In the genomic region with DNA sequence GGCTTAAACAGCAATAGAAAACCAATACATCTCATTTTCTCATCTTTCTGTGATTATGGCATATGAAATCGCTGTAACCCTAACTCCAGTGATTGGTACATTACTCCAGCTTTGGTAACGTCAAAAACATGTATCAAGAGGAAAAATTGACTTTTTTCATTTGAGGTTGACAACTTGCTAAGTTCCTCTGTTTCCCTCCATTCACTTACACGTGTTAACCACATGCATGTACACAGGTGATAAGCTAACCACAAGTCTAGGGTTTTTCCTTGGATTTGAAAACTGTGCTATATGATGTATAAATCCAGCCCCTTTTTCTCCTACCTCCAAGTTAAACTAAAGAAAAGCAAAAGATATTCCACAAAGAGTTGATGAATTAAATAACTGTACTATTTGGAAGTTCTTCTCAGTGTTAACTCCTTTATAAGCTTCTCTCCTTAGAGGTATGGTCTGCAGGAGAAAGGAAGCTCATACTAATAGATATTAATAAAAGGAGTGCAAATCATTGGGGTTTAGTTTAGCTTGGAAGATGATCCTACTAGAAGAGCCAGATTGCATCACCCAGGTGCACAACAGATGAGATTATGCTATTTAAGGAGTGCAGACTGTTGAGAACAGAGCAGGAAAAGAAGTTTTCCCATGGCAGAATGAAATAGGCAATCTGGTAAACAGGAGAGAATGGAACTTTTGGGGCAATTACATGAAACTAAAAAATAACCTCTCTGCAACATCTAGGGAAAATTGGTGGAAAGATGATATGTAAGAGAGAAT, we compare ENCODE assay signal across 1 cellular context.
A peak's percentile ranks its signal among the peaks of the same experiment; 100 is the strongest.
TF ChIP-seq lines count a peak whose summit lies in the region.

No MANE protein-coding gene starts in this region.

TF ChIP-seq in K562, 482 proteins besides CTCF, POLR2A, EP300 and RAD21 (continued from another document and continues in another):
- TF ChIP-seq ZNF518B (CRISPR knock-in tag; IDR thresholded peaks at IDR 0.05) (no peak), ASH1L (IDR thresholded peaks at IDR 0.05; ENCODE audit: borderline replicate concordance, low read depth, partially characterized antibody) (peak; percentile 34), EP400 (IDR thresholded peaks at IDR 0.05) (peak; percentile 18; the same call in 1 of the 2 replicates), ZBTB8A (IDR thresholded peaks at IDR 0.05; ENCODE audit: partially characterized antibody) (no peak), ATF1 (CRISPR knock-in tag; IDR thresholded peaks at IDR 0.05) (no peak), ATF1 (tag; IDR thresholded peaks at IDR 0.05) (no peak), TCF3 (CRISPR knock-in tag; IDR thresholded peaks at IDR 0.05) (0 out of 2 replicates have a peak, but pooled peaks have one; percentile 19), ZNF778 (CRISPR knock-in tag; IDR thresholded peaks at IDR 0.05) (no peak), ID3 (CRISPR knock-in tag; IDR thresholded peaks at IDR 0.05) (no peak), ID3 (tag; IDR thresholded peaks at IDR 0.05) (0 out of 2 replicates have a peak, but pooled peaks have one; percentile 40), L3MBTL2 (IDR thresholded peaks at IDR 0.05) (peak; percentile 97), E2F6 (IDR thresholded peaks at IDR 0.05; ENCODE audit: borderline replicate concordance in 1 of 2, extremely low read depth in 1 of 2, insufficient read depth in 1 of 2, insufficient read length in 1 of 2, low read depth in 1 of 2, low read length in 1 of 2, poor library complexity in 1 of 2, severe bottlenecking in 1 of 2) (peak; percentile 70 to 78), CREB1 (IDR thresholded peaks at IDR 0.05) (no peak), CREB1 (CRISPR knock-in tag; IDR thresholded peaks at IDR 0.05) (peak; percentile 17; the same call in 1 of the 2 replicates), NR4A1 (CRISPR knock-in tag; IDR thresholded peaks at IDR 0.05) (no peak), NR4A1 (tag; IDR thresholded peaks at IDR 0.05) (no peak), CEBPG (CRISPR knock-in tag; IDR thresholded peaks at IDR 0.05) (peak; percentile 55; the same call in 1 of the 2 replicates), CEBPG (tag; conservative IDR thresholded peaks at IDR 0.05 in 1 of 2, IDR thresholded peaks at IDR 0.05 in 1 of 2) (peak; percentile 70 to 85), TRIM24 (IDR thresholded peaks at IDR 0.05) (peak; percentile 12 to 35; a peak in 3 of 4 replicates), TEAD4 (IDR thresholded peaks at IDR 0.05; ENCODE audit: low read length) (peak; percentile 50; the same call in 1 of the 2 replicates), TEAD4 (CRISPR knock-in tag; IDR thresholded peaks at IDR 0.05; ENCODE audit: borderline replicate concordance) (no peak), DMBX1 (CRISPR knock-in tag; IDR thresholded peaks at IDR 0.05; ENCODE audit: borderline replicate concordance) (peak; percentile 62), CEBPB (tag; IDR thresholded peaks at IDR 0.05) (peak; percentile 40), CBX1 (IDR thresholded peaks at IDR 0.05; ENCODE audit: low read depth) (peak; percentile 45; the same call in 1 of the 2 replicates), MGA (IDR thresholded peaks at IDR 0.05) (peak; percentile 98), NFRKB (IDR thresholded peaks at IDR 0.05; ENCODE audit: low read depth) (0 out of 2 replicates have a peak, but pooled peaks have one; percentile 25), CXXC5 (CRISPR knock-in tag; IDR thresholded peaks at IDR 0.05) (peak; percentile 31; the same call in 1 of the 2 replicates)
- TF ChIP-seq, protein P1, sequence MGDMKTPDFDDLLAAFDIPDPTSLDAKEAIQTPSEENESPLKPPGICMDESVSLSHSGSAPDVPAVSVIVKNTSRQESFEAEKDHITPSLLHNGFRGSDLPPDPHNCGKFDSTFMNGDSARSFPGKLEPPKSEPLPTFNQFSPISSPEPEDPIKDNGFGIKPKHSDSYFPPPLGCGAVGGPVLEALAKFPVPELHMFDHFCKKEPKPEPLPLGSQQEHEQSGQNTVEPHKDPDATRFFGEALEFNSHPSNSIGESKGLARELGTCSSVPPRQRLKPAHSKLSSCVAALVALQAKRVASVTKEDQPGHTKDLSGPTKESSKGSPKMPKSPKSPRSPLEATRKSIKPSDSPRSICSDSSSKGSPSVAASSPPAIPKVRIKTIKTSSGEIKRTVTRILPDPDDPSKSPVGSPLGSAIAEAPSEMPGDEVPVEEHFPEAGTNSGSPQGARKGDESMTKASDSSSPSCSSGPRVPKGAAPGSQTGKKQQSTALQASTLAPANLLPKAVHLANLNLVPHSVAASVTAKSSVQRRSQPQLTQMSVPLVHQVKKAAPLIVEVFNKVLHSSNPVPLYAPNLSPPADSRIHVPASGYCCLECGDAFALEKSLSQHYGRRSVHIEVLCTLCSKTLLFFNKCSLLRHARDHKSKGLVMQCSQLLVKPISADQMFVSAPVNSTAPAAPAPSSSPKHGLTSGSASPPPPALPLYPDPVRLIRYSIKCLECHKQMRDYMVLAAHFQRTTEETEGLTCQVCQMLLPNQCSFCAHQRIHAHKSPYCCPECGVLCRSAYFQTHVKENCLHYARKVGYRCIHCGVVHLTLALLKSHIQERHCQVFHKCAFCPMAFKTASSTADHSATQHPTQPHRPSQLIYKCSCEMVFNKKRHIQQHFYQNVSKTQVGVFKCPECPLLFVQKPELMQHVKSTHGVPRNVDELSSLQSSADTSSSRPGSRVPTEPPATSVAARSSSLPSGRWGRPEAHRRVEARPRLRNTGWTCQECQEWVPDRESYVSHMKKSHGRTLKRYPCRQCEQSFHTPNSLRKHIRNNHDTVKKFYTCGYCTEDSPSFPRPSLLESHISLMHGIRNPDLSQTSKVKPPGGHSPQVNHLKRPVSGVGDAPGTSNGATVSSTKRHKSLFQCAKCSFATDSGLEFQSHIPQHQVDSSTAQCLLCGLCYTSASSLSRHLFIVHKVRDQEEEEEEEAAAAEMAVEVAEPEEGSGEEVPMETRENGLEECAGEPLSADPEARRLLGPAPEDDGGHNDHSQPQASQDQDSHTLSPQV (IDR thresholded peaks at IDR 0.05): peak; percentile 90
- TF ChIP-seq, protein P2, sequence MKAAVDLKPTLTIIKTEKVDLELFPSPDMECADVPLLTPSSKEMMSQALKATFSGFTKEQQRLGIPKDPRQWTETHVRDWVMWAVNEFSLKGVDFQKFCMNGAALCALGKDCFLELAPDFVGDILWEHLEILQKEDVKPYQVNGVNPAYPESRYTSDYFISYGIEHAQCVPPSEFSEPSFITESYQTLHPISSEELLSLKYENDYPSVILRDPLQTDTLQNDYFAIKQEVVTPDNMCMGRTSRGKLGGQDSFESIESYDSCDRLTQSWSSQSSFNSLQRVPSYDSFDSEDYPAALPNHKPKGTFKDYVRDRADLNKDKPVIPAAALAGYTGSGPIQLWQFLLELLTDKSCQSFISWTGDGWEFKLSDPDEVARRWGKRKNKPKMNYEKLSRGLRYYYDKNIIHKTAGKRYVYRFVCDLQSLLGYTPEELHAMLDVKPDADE (conservative IDR thresholded peaks at IDR 0.05; ENCODE audit: control insufficient read depth, low read depth, low read length): no peak
- TF ChIP-seq, protein P3, sequence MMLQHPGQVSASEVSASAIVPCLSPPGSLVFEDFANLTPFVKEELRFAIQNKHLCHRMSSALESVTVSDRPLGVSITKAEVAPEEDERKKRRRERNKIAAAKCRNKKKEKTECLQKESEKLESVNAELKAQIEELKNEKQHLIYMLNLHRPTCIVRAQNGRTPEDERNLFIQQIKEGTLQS (IDR thresholded peaks at IDR 0.05): peak; percentile 85
- TF ChIP-seq, protein P3 (CRISPR knock-in tag; conservative IDR thresholded peaks at IDR 0.05): no peak
